Comparison of ENCODE assay signal across 1 cellular context in the genomic region with DNA sequence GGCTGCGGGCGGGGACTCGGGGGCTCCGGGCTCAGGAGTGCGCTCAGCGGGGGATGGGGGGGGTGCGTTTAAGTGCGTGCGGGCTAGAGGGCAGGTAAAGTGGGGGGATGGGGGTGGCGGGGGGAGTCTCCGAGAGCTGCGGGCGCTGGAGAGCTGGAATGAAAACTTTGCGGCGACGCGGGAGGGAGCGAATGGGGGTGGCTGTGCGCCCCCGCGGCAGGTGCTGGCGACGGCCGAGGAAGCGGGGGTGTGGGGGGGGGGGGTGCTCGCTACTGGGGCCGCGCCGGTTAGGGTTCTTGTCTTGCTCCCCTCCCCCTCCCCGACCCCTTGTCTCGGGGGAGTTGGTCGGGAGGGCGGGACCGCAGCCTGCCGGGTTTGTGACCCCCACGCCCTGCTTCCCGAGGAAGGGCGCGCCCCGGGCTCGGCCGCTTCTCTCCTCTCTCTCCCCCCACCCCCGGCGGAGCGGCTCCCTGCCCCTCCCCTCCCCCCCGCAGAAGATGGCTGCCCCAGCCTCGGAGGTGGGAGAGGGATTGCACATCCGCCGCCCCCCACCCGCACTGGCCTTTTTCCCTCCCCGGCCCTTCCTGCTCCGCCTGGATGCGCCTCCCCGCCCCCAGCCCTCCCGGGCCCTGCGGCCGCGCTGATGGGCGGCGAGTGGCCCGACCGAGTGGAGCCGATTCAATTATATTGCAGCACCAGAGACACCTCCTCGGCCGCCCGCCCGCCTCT.
TF ChIP-seq lines count a peak whose summit lies in the region.

No MANE protein-coding gene starts in this region.

TF ChIP-seq in WTC11, 78 proteins besides CTCF, POLR2A, EP300 and RAD21 (continued from another document):
- no peak for TF ChIP-seq GRHL2 (CRISPR knock-in tag; IDR thresholded peaks at IDR 0.05; ENCODE audit: insufficient replicate concordance, severe bottlenecking)
- no peak for TF ChIP-seq SMAD4 (CRISPR knock-in tag; IDR thresholded peaks at IDR 0.05)
